ENCODE assay signal across 26 cellular contexts in the genomic region with DNA sequence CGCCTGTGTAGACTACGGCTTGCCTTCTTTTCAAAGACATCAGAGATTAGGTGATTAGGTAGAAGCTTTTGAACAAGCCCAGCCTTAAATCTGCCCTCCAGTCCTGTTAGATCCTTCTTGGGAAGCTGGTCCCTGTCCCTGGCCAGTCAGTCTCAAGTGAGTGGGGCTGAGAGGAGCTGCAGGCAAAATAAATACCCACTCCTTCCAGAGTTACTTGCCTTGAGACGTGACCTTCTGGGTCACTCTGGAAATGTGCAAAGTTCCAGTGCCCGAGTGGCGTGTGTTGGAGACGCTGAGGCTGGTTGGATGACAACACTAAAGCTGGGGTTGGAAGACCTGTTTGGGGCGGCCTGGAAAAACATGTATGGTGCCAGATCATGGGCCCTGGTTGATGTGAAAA.
"Had no signal": no experiment of that assay in that cellular context is flagged by ENCODE, and none has a peak within 500 bp of the region (broad histone marks: within the 10 kb centered on the region; RNA-seq: fewer than 3 reads in every experiment).

No MANE protein-coding gene starts in this region.

- H3K36me3 ChIP-seq: left lung, sigmoid colon, thoracic aorta, upper lobe of right lung had no signal

- H3K27me3 ChIP-seq: left lung, sigmoid colon, upper lobe of right lung had no signal

- H3K4me3 Mint-ChIP-seq: activated B cell treated with CpG ODN at 0.5 μM for 24 hours; activated CD4-positive, alpha-beta T cell treated with anti-CD3 and anti-CD28 coated beads for 36 hours; brain; natural killer cell treated with Interleukin-12 subunit alpha and Interleukin-12 subunit beta and Interleukin-15 and Interleukin-18, amount 100 ng/mL, for 72 hours had no signal

- DNase-seq: activated B cell treated with CpG ODN at 0.5 μM for 24 hours; activated CD4-positive, alpha-beta T cell treated with anti-CD3 and anti-CD28 coated beads for 36 hours; activated CD4-positive, alpha-beta T cell treated with anti-CD3 and anti-CD28 coated beads, Interleukin-2, amount 50 U/mL, for 4 hours; activated gamma-delta T cell; activated naive CD4-positive, alpha-beta T cell treated with anti-CD3 and anti-CD28 coated beads, Interleukin-2, amount 50 U/mL, for 16 hours; activated T-cell treated with anti-CD3 and anti-CD28 coated beads, Interleukin-2, amount 50 U/mL, for 48 hours; aorta; central memory CD4-positive, alpha-beta T cell; effector memory CD4-positive, alpha-beta T cell; foreskin melanocyte; glutamatergic neuron; hippocampal formation; kidney glomerular epithelial cell; left lung; nucleus accumbens; posterior cingulate gyrus; sigmoid colon; stimulated activated CD4-positive, alpha-beta T cell treated with anti-CD3 and anti-CD28 coated beads, Interleukin-15, amount 100 ng/mL, for 24 hours; stimulated activated naive CD4-positive, alpha-beta T cell; T-helper 1 cell had no signal

- H3K9me3 Mint-ChIP-seq: brain; natural killer cell treated with Interleukin-12 subunit alpha and Interleukin-12 subunit beta and Interleukin-15 and Interleukin-18, amount 100 ng/mL, for 72 hours had no signal

- H3K4me2 ChIP-seq: smooth muscle cell had no signal

- ATAC-seq: activated CD4-positive, alpha-beta T cell treated with anti-CD3 and anti-CD28 coated beads for 36 hours; esophagus mucosa; left lung; upper lobe of right lung had no signal

- H3K4me1 Mint-ChIP-seq: activated B cell treated with CpG ODN at 0.5 μM for 24 hours; activated CD4-positive, alpha-beta T cell treated with anti-CD3 and anti-CD28 coated beads for 36 hours had no signal

- H3K27ac ChIP-seq: left lung, sigmoid colon, thoracic aorta, upper lobe of right lung had no signal

- H3K9me3 ChIP-seq: left lung, sigmoid colon, thoracic aorta, upper lobe of right lung had no signal

- H3K36me3 Mint-ChIP-seq: natural killer cell treated with Interleukin-12 subunit alpha and Interleukin-12 subunit beta and Interleukin-15 and Interleukin-18, amount 100 ng/mL, for 72 hours had no signal

- H3K4me3 ChIP-seq: left lung, sigmoid colon, smooth muscle cell, thoracic aorta, upper lobe of right lung had no signal

- H3K27ac Mint-ChIP-seq: activated B cell treated with CpG ODN at 0.5 μM for 24 hours; activated CD4-positive, alpha-beta T cell treated with anti-CD3 and anti-CD28 coated beads for 36 hours; natural killer cell treated with Interleukin-12 subunit alpha and Interleukin-12 subunit beta and Interleukin-15 and Interleukin-18, amount 100 ng/mL, for 72 hours had no signal
